8 cellular contexts compared by ENCODE assay signal in genomic region chr16:89534147-89534788, GRCh38. TPM values are rescaled to one million over a fixed set of nuclear protein-coding genes. Genes with fewer than 3 reads are reported as not detected.
DNase-seq lines count a peak whose midpoint lies in the region; ATAC-seq and TF ChIP-seq lines count a peak whose summit lies in the region.

No MANE protein-coding gene starts in this region.

- no peak overlapping the region for H3K4me2 ChIP-seq in hepatocyte

- TF ChIP-seq EP300 in sigmoid colon (IDR thresholded peaks at IDR 0.05), result no peak

- H2AFZ ChIP-seq in hepatocyte, result no peak overlapping the region

- H3K4me1 Mint-ChIP-seq in central memory CD8-positive, alpha-beta T cell, result peaks cover 16% of the 10 kb centered on the region

- no peaks in the 10 kb centered on the region for H3K27me3 ChIP-seq in hepatocyte
- no peaks in the 10 kb centered on the region for H3K27me3 ChIP-seq in sigmoid colon

- H3K79me2 ChIP-seq in hepatocyte, result no peaks in the 10 kb centered on the region

- H3K9me2 ChIP-seq in hepatocyte (replicated peaks; ENCODE audit: insufficient read depth), result no peaks in the 10 kb centered on the region

- no peaks in the 10 kb centered on the region for H4K20me1 ChIP-seq in hepatocyte (ENCODE audit: insufficient read depth, poor library complexity, severe bottlenecking)

- no peaks in the 10 kb centered on the region for H3K9me3 Mint-ChIP-seq in central memory CD8-positive, alpha-beta T cell

- peak overlapping the region; percentile 39 for H3K4me3 Mint-ChIP-seq in central memory CD8-positive, alpha-beta T cell

- WGBS in hepatocyte (ENCODE audit: low lambda C conversion rate, missing lambda C conversion rate), result 86% methylated on average over 12 of the region's 12 CpGs
- 43 to 64% methylated on average over 12 of the region's 12 CpGs for WGBS in sigmoid colon, 2 donors

- no peak for TF ChIP-seq POLR2A in sigmoid colon (IDR thresholded peaks at IDR 0.05)

- H3K36me3 ChIP-seq in mucosa of descending colon (ENCODE audit: low read depth) (peaks cover 5% of the 10 kb centered on the region), hepatocyte (replicated peaks; ENCODE audit: insufficient read depth, low read depth) (no peaks in the 10 kb centered on the region), sigmoid colon (peaks cover 13 to 90% (median 72%) of the 10 kb centered on the region in 4 donors)

- H3K36me3 Mint-ChIP-seq in central memory CD8-positive, alpha-beta T cell (ENCODE audit: insufficient read depth), result peaks cover 41% of the 10 kb centered on the region

- no peak overlapping the region for H3K4me3 ChIP-seq in mucosa of descending colon
- no peak overlapping the region for H3K4me3 ChIP-seq in hepatocyte
- no peak overlapping the region for H3K4me3 ChIP-seq in sigmoid colon

- no peak overlapping the region for H3K27ac ChIP-seq in hepatocyte
- no peak overlapping the region for H3K27ac ChIP-seq in sigmoid colon

- peak; percentile 82 for ATAC-seq in central memory CD8-positive, alpha-beta T cell (replicated peaks; ENCODE audit: extremely low read depth, poor library complexity, severe bottlenecking)
- ATAC-seq in mucosa of descending colon (peak; percentile 51), GM19324 (IDR thresholded peaks at IDR 0.05; ENCODE audit: low FRiP score, unreplicated experiment) (no peak)

- peak; percentile 87 for DNase-seq in CD1c-positive myeloid dendritic cell (ENCODE audit: extremely low spot score)
- DNase-seq in SKM-1 (lab: John Stamatoyannopoulos, UW; ENCODE audit: unreplicated experiment), result peak; percentile 98
- DNase-seq in central memory CD8-positive, alpha-beta T cell (ENCODE audit: low spot score in 2 of 2), result no peak
- DNase-seq in mucosa of descending colon, result peak in 1 of 3 donors; percentile 34
- no peak for DNase-seq in hepatocyte (ENCODE audit: low spot score)
- no peak for DNase-seq in sigmoid colon
- no peak for DNase-seq in NCI-H226

- intact Hi-C loops in mucosa of descending colon (cut with DNase I, micrococcal nuclease), result no loop called here
- intact Hi-C loops in sigmoid colon (cut with DNase I), result no loop called here

- H3K4me1 ChIP-seq in mucosa of descending colon (ENCODE audit: low read depth) (peaks cover 7% of the 10 kb centered on the region), hepatocyte (ENCODE audit: insufficient read depth) (no peaks in the 10 kb centered on the region), sigmoid colon (no peaks in the 10 kb centered on the region)

- H3K27me3 Mint-ChIP-seq in central memory CD8-positive, alpha-beta T cell, result no peaks in the 10 kb centered on the region

- H3K27ac Mint-ChIP-seq in central memory CD8-positive, alpha-beta T cell (ENCODE audit: low read depth), result peak overlapping the region; percentile 75

- H3K9me3 ChIP-seq in mucosa of descending colon (no peaks in the 10 kb centered on the region), hepatocyte (ENCODE audit: low read depth) (no peaks in the 10 kb centered on the region), sigmoid colon (no peaks in the 10 kb centered on the region)

- TF ChIP-seq CTCF in mucosa of descending colon (IDR thresholded peaks at IDR 0.05) (no peak), hepatocyte (IDR thresholded peaks at IDR 0.05; ENCODE audit: poor library complexity) (no peak), sigmoid colon (IDR thresholded peaks at IDR 0.05) (no peak)

RNA-seq across cellular contexts. Expression of gene SPG7, which starts 26.1 kb away (rescaled TPM):
- 100 to 1,000 TPM; 112 to 137 (median 121) TPM for total RNA-seq in mucosa of descending colon
- 149 and 222 TPM in 2 replicates for total RNA-seq in hepatocyte
- 108 and 130 TPM in 2 replicates for polyA plus RNA-seq in hepatocyte
- 100 to 1,000 TPM in 2 of 4 donors, 10 to 100 TPM in 2; 69.4 to 211 (median 113) TPM for total RNA-seq in sigmoid colon
- 100 to 1,000 TPM in 1 of 3 donors, 10 to 100 TPM in 2; 27.7 to 110 (median 33.6) TPM for polyA plus RNA-seq in sigmoid colon

RNA-seq across cellular contexts. Expression of gene RPL13, which starts 26.2 kb away (rescaled TPM):
- total RNA-seq in mucosa of descending colon (1,000 to 10,000 TPM; 1,693 to 1,792 (median 1,717) TPM), hepatocyte (4,787 and 7,288 TPM in 2 replicates), sigmoid colon (over 10,000 TPM in 1 of 4 donors, 1,000 to 10,000 TPM in 3; 7,351 to 19,173 (median 8,010) TPM)
- polyA plus RNA-seq in hepatocyte (1,312 and 1,458 TPM in 2 replicates), sigmoid colon (1,000 to 10,000 TPM; 3,641 to 7,574 (median 7,371) TPM)

RNA-seq across cellular contexts. Expression of gene CPNE7, which starts 41.3 kb away (rescaled TPM):
- total RNA-seq in mucosa of descending colon, result 1 to 10 TPM in 1 of 3 donors, under 1 TPM in 2; 0.72 to 2.0 (median 0.79) TPM
- 6.6 and 8.7 TPM in 2 replicates for total RNA-seq in hepatocyte
- 24.8 and 32.2 TPM in 2 replicates for polyA plus RNA-seq in hepatocyte
- under 1 TPM in 2 of 4 donors, not detected in 2; 0.41 to 0.71 TPM for total RNA-seq in sigmoid colon
- polyA plus RNA-seq in sigmoid colon, result 1 to 10 TPM in 1 of 3 donors, not detected in 2; 3.3 TPM

RNA-seq across cellular contexts. Expression of gene ANKRD11, which starts 43.9 kb away (rescaled TPM):
- 100 to 1,000 TPM; 125 to 127 (median 127) TPM for total RNA-seq in mucosa of descending colon
- 48.7 and 50.6 TPM in 2 replicates for total RNA-seq in hepatocyte
- polyA plus RNA-seq in hepatocyte, result 130 and 135 TPM in 2 replicates
- 100 to 1,000 TPM in 1 of 4 donors, 10 to 100 TPM in 3; 42.6 to 161 (median 48.8) TPM for total RNA-seq in sigmoid colon
- polyA plus RNA-seq in sigmoid colon, result 10 to 100 TPM; 30.6 to 96.8 (median 37.0) TPM

Comparison
In these comparisons a context has a peak if more than half of its experiments do, and no peak if none do; other contexts are left out.
1. DNase-seq: peak in CD1c-positive myeloid dendritic cell (single experiment) and SKM-1 (single experiment); none in central memory CD8-positive, alpha-beta T cell (0 of 2), hepatocyte (single experiment), sigmoid colon (single experiment) and NCI-H226 (single experiment).